Comparison of ENCODE assay signal across 12 cellular contexts in the genomic region with DNA sequence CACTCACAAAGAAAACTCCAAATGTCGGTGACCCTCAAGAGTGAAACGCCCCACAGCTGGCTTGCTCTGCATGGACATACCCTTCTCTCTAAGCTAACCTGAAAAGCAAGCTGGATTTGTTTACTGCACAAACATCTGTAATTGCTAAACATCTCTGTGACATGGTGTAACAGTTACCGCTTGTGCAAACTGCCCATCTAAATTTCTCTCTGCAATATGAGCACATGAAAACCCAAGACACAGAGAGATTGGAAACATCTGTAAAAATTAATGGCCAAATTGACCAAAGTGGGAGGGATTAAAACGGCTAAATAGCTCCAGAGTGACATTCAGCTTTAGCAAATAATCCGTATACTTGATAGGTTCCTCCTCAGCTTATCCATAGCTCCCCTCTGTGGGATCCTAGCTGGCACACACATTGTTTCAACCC.
DNase-seq lines count a peak whose midpoint lies in the region; ATAC-seq and TF ChIP-seq lines count a peak whose summit lies in the region.
"Had no signal": no experiment of that assay in that cellular context is flagged by ENCODE, and none has a peak within 500 bp of the region (broad histone marks: within the 10 kb centered on the region; RNA-seq: fewer than 3 reads in every experiment).

No MANE protein-coding gene starts in this region.

- H3K9ac ChIP-seq in liver (ENCODE audit: low read depth in 1 of 2, low read length in 2 of 2) = no peak overlapping the region

- no peak for DNase-seq in natural killer cell
- no peak for DNase-seq in natural killer cell treated with Interleukin-12 subunit alpha and Interleukin-12 subunit beta and Interleukin-15 and Interleukin-18, amount 100 ng/mL, for 72 hours (ENCODE audit: low spot score)
- DNase-seq in choroid plexus epithelial cell (ENCODE audit: low read depth) = peak; percentile 70
- DNase-seq in COR-L47 (lab: John Stamatoyannopoulos, UW) = no peak
- no peak for DNase-seq in OCI-M2 (lab: John Stamatoyannopoulos, UW; ENCODE audit: unreplicated experiment)
- DNase-seq in iPS-NIHi11 (ENCODE audit: low spot score) = no peak
- DNase-seq: NCI-H345; stimulated activated CD4-positive, alpha-beta T cell treated with anti-CD3 and anti-CD28 coated beads, Interleukin-4, amount 100 ng/mL, for 4 hours; T-cell had no signal

- H3K27ac ChIP-seq in liver (ENCODE audit: low read depth in 1 of 2, low read length in 2 of 2) = no peak overlapping the region

- peaks cover 36 to 48% of the 10 kb centered on the region in 2 donors for H3K4me1 Mint-ChIP-seq in natural killer cell
- peaks cover 41 to 43% of the 10 kb centered on the region in 2 donors for H3K4me1 Mint-ChIP-seq in natural killer cell treated with Interleukin-12 subunit alpha and Interleukin-12 subunit beta and Interleukin-15 and Interleukin-18, amount 100 ng/mL, for 72 hours (ENCODE audit: low read depth in 2 of 2)

- peaks cover 2 to 11% (median 6%) of the 10 kb centered on the region in 4 donors for H3K4me1 ChIP-seq in liver (ENCODE audit: control insufficient read depth in 4 of 4, insufficient read depth in 4 of 4, low read length in 3 of 4)

- no peak overlapping the region for H3K4me3 Mint-ChIP-seq in natural killer cell
- H3K4me3 Mint-ChIP-seq in natural killer cell treated with Interleukin-12 subunit alpha and Interleukin-12 subunit beta and Interleukin-15 and Interleukin-18, amount 100 ng/mL, for 72 hours = no peak overlapping the region
- H3K4me3 Mint-ChIP-seq: B cell, T-cell had no signal

- H3K9me3 Mint-ChIP-seq in natural killer cell = no peaks in the 10 kb centered on the region
- H3K9me3 Mint-ChIP-seq in natural killer cell treated with Interleukin-12 subunit alpha and Interleukin-12 subunit beta and Interleukin-15 and Interleukin-18, amount 100 ng/mL, for 72 hours = peaks cover 6% of the 10 kb centered on the region
- H3K9me3 Mint-ChIP-seq: T-cell had no signal

- peak overlapping the region; percentile 39 to 63 for H3K27ac Mint-ChIP-seq in natural killer cell
- H3K27ac Mint-ChIP-seq in natural killer cell treated with Interleukin-12 subunit alpha and Interleukin-12 subunit beta and Interleukin-15 and Interleukin-18, amount 100 ng/mL, for 72 hours = peak overlapping the region in 1 of 2 donors; percentile 64
- H3K27ac Mint-ChIP-seq: B cell had no signal

- no peaks in the 10 kb centered on the region for H3K27me3 Mint-ChIP-seq in natural killer cell (ENCODE audit: low read depth in 2 of 2)
- peaks cover 0 to 3% of the 10 kb centered on the region in 2 donors for H3K27me3 Mint-ChIP-seq in natural killer cell treated with Interleukin-12 subunit alpha and Interleukin-12 subunit beta and Interleukin-15 and Interleukin-18, amount 100 ng/mL, for 72 hours
- H3K27me3 Mint-ChIP-seq: B cell, T-cell had no signal

- H3K27me3 ChIP-seq in liver (ENCODE audit: control insufficient read depth in 4 of 4, insufficient read depth in 4 of 4, low read length in 3 of 4) = no peaks in the 10 kb centered on the region

- no peaks in the 10 kb centered on the region for H3K9me3 ChIP-seq in liver (ENCODE audit: control insufficient read depth in 4 of 4, low read length in 3 of 4)

- no peak for ATAC-seq in natural killer cell
- ATAC-seq in natural killer cell treated with Interleukin-12 subunit alpha and Interleukin-12 subunit beta and Interleukin-15 and Interleukin-18, amount 100 ng/mL, for 72 hours = no peak
- no peak for ATAC-seq in GM18511 (IDR thresholded peaks at IDR 0.05; ENCODE audit: unreplicated experiment)
- ATAC-seq: T-cell had no signal

- 23% methylated on average over 5 of the region's 5 CpGs for WGBS in liver

- peak overlapping the region; percentile 41 for H3K4me3 ChIP-seq in choroid plexus epithelial cell (ENCODE audit: low read depth, low read length)
- H3K4me3 ChIP-seq in liver (ENCODE audit: low read depth in 1 of 3, low read length in 3 of 3) = no peak overlapping the region

- no peaks in the 10 kb centered on the region for H3K36me3 Mint-ChIP-seq in natural killer cell
- H3K36me3 Mint-ChIP-seq in natural killer cell treated with Interleukin-12 subunit alpha and Interleukin-12 subunit beta and Interleukin-15 and Interleukin-18, amount 100 ng/mL, for 72 hours = no peaks in the 10 kb centered on the region

- intact Hi-C loops in natural killer cell (cut with micrococcal nuclease) = no loop called here

- no peak for TF ChIP-seq CTCF in natural killer cell (IDR thresholded peaks at IDR 0.05)
- TF ChIP-seq CTCF in choroid plexus epithelial cell (conservative IDR thresholded peaks at IDR 0.05; ENCODE audit: low read depth, low read length) = no peak
- TF ChIP-seq CTCF in liver (IDR thresholded peaks at IDR 0.05; ENCODE audit: low read depth, low read length, missing input control) = no peak

- TF ChIP-seq RAD21 in liver (IDR thresholded peaks at IDR 0.05) = no peak

- H3K36me3 ChIP-seq in liver (ENCODE audit: control insufficient read depth in 4 of 4, insufficient read depth in 3 of 4, low read depth in 1 of 4, low read length in 3 of 4) = no peaks in the 10 kb centered on the region

TF ChIP-seq in liver, 16 proteins besides CTCF, POLR2A, EP300 and RAD21:
- no peak for TF ChIP-seq YY1 (IDR thresholded peaks at IDR 0.05)
- peak; percentile 21 to 37 for TF ChIP-seq RXRA (IDR thresholded peaks at IDR 0.05)
